ENCODE assay signal across 8 cellular contexts in genomic region chr9:6759114-6759977, GRCh38. TPM values are rescaled to one million over a fixed set of nuclear protein-coding genes. Genes with fewer than 3 reads are reported as not detected.
DNase-seq lines count a peak whose midpoint lies in the region; ATAC-seq and TF ChIP-seq lines count a peak whose summit lies in the region.

No MANE protein-coding gene starts in this region.

- no peak for TF ChIP-seq CTCF in natural killer cell (IDR thresholded peaks at IDR 0.05)

- peaks cover 37 to 47% of the 10 kb centered on the region in 2 donors for H3K4me1 Mint-ChIP-seq in effector memory CD8-positive, alpha-beta T cell (ENCODE audit: low read depth in 2 of 2)
- peaks cover 44 to 61% of the 10 kb centered on the region in 2 donors for H3K4me1 Mint-ChIP-seq in natural killer cell

- DNase-seq in EL (peak; percentile 87), KG1 (lab: John Stamatoyannopoulos, UW) (peak; percentile 74), natural killer cell (peak; percentile 40), middle frontal gyrus (ENCODE audit: extremely low spot score, low spot score) (no peak), NCI-H1092 (lab: John Stamatoyannopoulos, UW) (no peak)
- DNase-seq in activated CD4-positive, alpha-beta T cell treated with anti-CD3 and anti-CD28 coated beads for 1 hour = peak; percentile 22
- peak in 1 of 3 experiments; percentile 49 for DNase-seq in effector memory CD8-positive, alpha-beta T cell

- H3K27ac Mint-ChIP-seq in effector memory CD8-positive, alpha-beta T cell = peak overlapping the region; percentile 99
- peak overlapping the region; percentile 98 to 99 for H3K27ac Mint-ChIP-seq in natural killer cell

- H3K9me3 Mint-ChIP-seq in effector memory CD8-positive, alpha-beta T cell = peaks cover 0 to 4% of the 10 kb centered on the region in 2 donors
- H3K9me3 Mint-ChIP-seq in natural killer cell = peaks cover 2 to 6% of the 10 kb centered on the region in 2 donors

- intact Hi-C loops in natural killer cell (cut with micrococcal nuclease) = loop anchor here (5.0 kb wide), 4 partner anchors 42 to 1132 kb away; partner anchors contain the start of genes RIC1 and UHRF2

- no peaks in the 10 kb centered on the region for H3K27me3 Mint-ChIP-seq in effector memory CD8-positive, alpha-beta T cell
- no peaks in the 10 kb centered on the region for H3K27me3 Mint-ChIP-seq in natural killer cell (ENCODE audit: low read depth in 2 of 2)

- ATAC-seq in GM21447 (IDR thresholded peaks at IDR 0.05; ENCODE audit: unreplicated experiment) = peak; percentile 8
- ATAC-seq in effector memory CD8-positive, alpha-beta T cell (replicated peaks) = peak; percentile 49
- ATAC-seq in natural killer cell = peak; percentile 10 to 28 (median 16)

- H3K4me3 Mint-ChIP-seq in effector memory CD8-positive, alpha-beta T cell = peak overlapping the region; percentile 92 to 95
- H3K4me3 Mint-ChIP-seq in natural killer cell = peak overlapping the region; percentile 96

- peaks cover 43% of the 10 kb centered on the region for H3K36me3 Mint-ChIP-seq in effector memory CD8-positive, alpha-beta T cell (ENCODE audit: insufficient read depth)
- no peaks in the 10 kb centered on the region for H3K36me3 Mint-ChIP-seq in natural killer cell

RNA-seq across cellular contexts. Expression of gene KDM4C, which starts 1.6 kb away (rescaled TPM):
- total RNA-seq in natural killer cell = 100 to 1,000 TPM; 115 to 137 (median 116) TPM

Comparison
In these comparisons a context has a peak if more than half of its experiments do, and no peak if none do; other contexts are left out.
1. DNase-seq: peak in EL (single experiment), KG1 (single experiment), activated CD4-positive, alpha-beta T cell treated with anti-CD3 and anti-CD28 coated beads for 1 hour (single experiment) and natural killer cell (single experiment); none in middle frontal gyrus (single experiment) and NCI-H1092 (single experiment).
2. Peak in every context shown above with its lines, with median percentiles within 50 percentile points of each other: ATAC-seq.